Comparison of ENCODE assay signal across 9 cellular contexts in the genomic region with DNA sequence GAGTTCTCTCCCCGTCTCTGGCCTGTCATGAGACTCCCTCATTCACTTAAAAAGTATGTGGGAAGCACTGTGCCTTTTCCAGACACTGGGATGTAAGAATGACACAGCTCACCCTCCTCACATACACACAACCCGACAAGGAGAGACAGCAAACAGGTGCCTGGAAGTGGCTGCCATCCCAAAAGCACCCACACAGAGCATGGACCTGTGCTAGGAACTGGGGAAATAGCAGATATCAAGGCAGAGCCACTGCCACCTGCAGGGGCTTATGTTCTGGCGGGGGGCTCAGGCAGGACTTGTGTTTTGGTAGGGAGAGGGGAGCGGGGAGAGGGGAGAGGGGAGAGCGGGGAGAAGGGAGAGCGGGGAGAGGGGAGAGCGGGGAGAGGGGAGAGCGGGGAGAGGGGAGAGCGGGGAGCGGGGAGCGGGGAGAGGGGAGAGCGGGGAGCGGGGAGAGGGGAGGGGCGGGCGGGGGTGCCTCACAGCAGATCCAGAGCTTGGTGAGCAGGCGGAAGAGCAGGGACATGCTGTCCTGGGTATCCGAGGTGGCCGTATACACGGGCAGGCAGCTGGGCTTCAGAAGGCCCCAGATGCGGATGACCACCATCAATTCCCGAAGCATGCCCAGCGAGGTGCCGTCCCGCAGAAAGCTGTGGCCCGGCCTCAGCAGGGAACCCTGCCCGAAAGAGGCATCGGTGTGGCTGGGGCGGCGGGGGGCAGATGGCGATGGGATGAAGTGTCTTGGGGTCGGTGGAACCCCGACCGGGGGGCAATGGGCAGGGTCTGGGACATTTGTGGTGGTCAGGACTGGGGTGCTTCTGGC. TPM values are rescaled to one million over a fixed set of nuclear protein-coding genes. Genes with fewer than 3 reads are reported as not detected.
DNase-seq lines count a peak whose midpoint lies in the region; ATAC-seq and TF ChIP-seq lines count a peak whose summit lies in the region.
"Had no signal": no experiment of that assay in that cellular context is flagged by ENCODE, and none has a peak within 500 bp of the region (broad histone marks: within the 10 kb centered on the region; RNA-seq: fewer than 3 reads in every experiment).

No MANE protein-coding gene starts in this region.

- H3K18ac ChIP-seq in trophoblast cell (ENCODE audit: low read length) = no peak overlapping the region

- no peak overlapping the region for H4K12ac ChIP-seq in trophoblast cell (ENCODE audit: low read depth, low read length)

- H3K4me3 ChIP-seq in OCI-LY3 (ENCODE audit: low read length) = no peak overlapping the region
- no peak overlapping the region for H3K4me3 ChIP-seq in esophagus (ENCODE audit: low read depth in 1 of 2, low read length in 2 of 2)
- no peak overlapping the region for H3K4me3 ChIP-seq in trophoblast cell (ENCODE audit: low read depth, low read length)

- no peaks in the 10 kb centered on the region for H3K27me3 Mint-ChIP-seq in stimulated activated memory B cell treated with anti-CD40 and anti-IgM and Interleukin-4, amounts not matched to agents 10 μg/mL and 1 μg/mL and 100 μg/mL, for 72 hours

- H3K36me3 ChIP-seq in OCI-LY3 (replicated peaks; ENCODE audit: low read depth, low read length) (peaks cover 34% of the 10 kb centered on the region), esophagus (ENCODE audit: control insufficient read depth in 2 of 2, insufficient read depth in 2 of 2, low read length in 1 of 2) (peaks cover 0 to 41% of the 10 kb centered on the region in 2 donors), trophoblast cell (ENCODE audit: control insufficient read depth in 1 of 2, insufficient read depth in 2 of 2, low read length in 2 of 2) (peaks cover 58 to 59% of the 10 kb centered on the region in 2 experiments)

- no peak overlapping the region for H2AK5ac ChIP-seq in trophoblast cell (ENCODE audit: low read length)

- no peak overlapping the region for H2BK12ac ChIP-seq in trophoblast cell (ENCODE audit: low read length)

- no peak for TF ChIP-seq CTCF in OCI-LY3 (IDR thresholded peaks at IDR 0.05; ENCODE audit: low read depth, low read length)

- H3K27ac Mint-ChIP-seq in stimulated activated memory B cell treated with anti-CD40 and anti-IgM and Interleukin-4, amounts not matched to agents 10 μg/mL and 1 μg/mL and 100 μg/mL, for 72 hours = peak overlapping the region; percentile 83

- H3K79me1 ChIP-seq in trophoblast cell (ENCODE audit: low read length) = peaks cover 5% of the 10 kb centered on the region

- peak overlapping the region; percentile 49; the same call in 1 of the 2 replicates for H3K4me2 ChIP-seq in OCI-LY3 (ENCODE audit: low read length)
- no peak overlapping the region for H3K4me2 ChIP-seq in trophoblast cell (ENCODE audit: low read length)

- H4K20me1 ChIP-seq in OCI-LY3 (ENCODE audit: insufficient read depth, low read length) = peaks cover 6% of the 10 kb centered on the region; the same call in 1 of the 2 replicates

- H3K27me3 ChIP-seq in OCI-LY3 (ENCODE audit: low read depth, low read length) (no peaks in the 10 kb centered on the region), esophagus (ENCODE audit: control insufficient read depth in 1 of 2, insufficient read depth in 2 of 2, low read length in 2 of 2) (no peaks in the 10 kb centered on the region), trophoblast cell (ENCODE audit: insufficient read depth, low read length) (no peaks in the 10 kb centered on the region)

- no peak overlapping the region for H4K8ac ChIP-seq in trophoblast cell (ENCODE audit: low read depth, low read length)

- H3K36me3 Mint-ChIP-seq in stimulated activated memory B cell treated with anti-CD40 and anti-IgM and Interleukin-4, amounts not matched to agents 10 μg/mL and 1 μg/mL and 100 μg/mL, for 72 hours = peaks cover 45% of the 10 kb centered on the region

- H3K9me3 ChIP-seq in OCI-LY3 (ENCODE audit: insufficient read depth, low read length) (no peaks in the 10 kb centered on the region), esophagus (ENCODE audit: control insufficient read depth in 2 of 2, insufficient read depth in 1 of 2, low read depth in 1 of 2, low read length in 1 of 2) (no peaks in the 10 kb centered on the region), trophoblast cell (ENCODE audit: insufficient read depth, low read depth, low read length) (no peaks in the 10 kb centered on the region)

- H3K4me1 ChIP-seq in OCI-LY3 (ENCODE audit: low read length) = peaks cover 8% of the 10 kb centered on the region
- H3K4me1 ChIP-seq in esophagus (ENCODE audit: control insufficient read depth in 2 of 2, insufficient read depth in 2 of 2, low read length in 1 of 2) = peaks cover 3 to 21% of the 10 kb centered on the region in 2 donors
- H3K4me1 ChIP-seq in trophoblast cell (ENCODE audit: control insufficient read depth in 1 of 2, insufficient read depth in 2 of 2, low read length in 2 of 2) = peaks cover 13 to 16% of the 10 kb centered on the region in 2 experiments

- WGBS in esophagus, 2 donors = 69 to 83% methylated on average over 21 to 23 of the region's 33 CpGs
- no CpG with 5 or more reads among the region's 33 CpGs for WGBS in trophoblast cell (ENCODE audit: extremely low coverage, insufficient coverage, insufficient read length)

- H3K27ac ChIP-seq in OCI-LY3 (ENCODE audit: low read length) (peak overlapping the region; percentile 29; the same call in 1 of the 2 replicates), esophagus (ENCODE audit: low read depth in 2 of 2, low read length in 1 of 2) (peak overlapping the region; percentile 38 to 65), trophoblast cell (ENCODE audit: low read depth, low read length) (no peak overlapping the region)

- H2BK5ac ChIP-seq in trophoblast cell (ENCODE audit: low read depth, low read length, poor library complexity) = no peak overlapping the region

- H3K9ac ChIP-seq in OCI-LY3 (ENCODE audit: low read length) = no peak overlapping the region
- no peak overlapping the region for H3K9ac ChIP-seq in trophoblast cell (ENCODE audit: low read length)

- no peaks in the 10 kb centered on the region for H3K79me2 ChIP-seq in OCI-LY3 (ENCODE audit: low read length)
- peaks cover 4% of the 10 kb centered on the region for H3K79me2 ChIP-seq in trophoblast cell (ENCODE audit: control insufficient read depth, insufficient read depth, low read length, poor library complexity)

- peak overlapping the region; percentile 81 for H3K4me3 Mint-ChIP-seq in stimulated activated memory B cell treated with anti-CD40 and anti-IgM and Interleukin-4, amounts not matched to agents 10 μg/mL and 1 μg/mL and 100 μg/mL, for 72 hours

- H2AFZ ChIP-seq in OCI-LY3 (ENCODE audit: low read depth, low read length) (no peak overlapping the region), trophoblast cell (ENCODE audit: insufficient read depth, low read length, poor library complexity) (no peak overlapping the region)

- H3K23ac ChIP-seq in trophoblast cell (ENCODE audit: low read length) = no peak overlapping the region

- H3K9me3 Mint-ChIP-seq in stimulated activated memory B cell treated with anti-CD40 and anti-IgM and Interleukin-4, amounts not matched to agents 10 μg/mL and 1 μg/mL and 100 μg/mL, for 72 hours = no peaks in the 10 kb centered on the region

- no peak overlapping the region for H4K91ac ChIP-seq in trophoblast cell (ENCODE audit: low read depth, low read length)

- peak; percentile 14 for ATAC-seq in stimulated activated memory B cell treated with anti-CD40 and anti-IgM and Interleukin-4, amounts not matched to agents 10 μg/mL and 1 μg/mL and 100 μg/mL, for 72 hours
- no peak for ATAC-seq in GM21825 (IDR thresholded peaks at IDR 0.05; ENCODE audit: unreplicated experiment)

- H3K4ac ChIP-seq in trophoblast cell (ENCODE audit: low read depth, low read length) = no peak overlapping the region

- H3K14ac ChIP-seq in trophoblast cell (ENCODE audit: low read length) = no peak overlapping the region

- DNase-seq in activated T-cell treated with anti-CD3 and anti-CD28 coated beads for 48 hours (ENCODE audit: low read depth) = peak; percentile 15
- no peak for DNase-seq in activated T-cell treated with anti-CD3 and anti-CD28 coated beads for 4 hours
- DNase-seq in amygdala (lab: John Stamatoyannopoulos, UW) = no peak
- no peak for DNase-seq in trophoblast cell

- no peak overlapping the region for H2BK120ac ChIP-seq in trophoblast cell (ENCODE audit: insufficient read depth, low read length, poor library complexity)

- H3K4me1 Mint-ChIP-seq in stimulated activated memory B cell treated with anti-CD40 and anti-IgM and Interleukin-4, amounts not matched to agents 10 μg/mL and 1 μg/mL and 100 μg/mL, for 72 hours = peaks cover 30% of the 10 kb centered on the region

RNA-seq across cellular contexts. Expression of gene CFD, which starts 12.2 kb away (rescaled TPM):
- polyA plus RNA-seq in esophagus = 10 to 100 TPM; 32.6 to 95.2 TPM
- 0.18 and 0.39 TPM in 2 replicates for polyA plus RNA-seq in trophoblast cell (2013)

RNA-seq across cellular contexts. Expression of gene ELANE, which starts 19.6 kb away (rescaled TPM):
- polyA plus RNA-seq in esophagus = under 1 TPM; 0.24 to 0.68 TPM
- not detected in 2 replicates for polyA plus RNA-seq in trophoblast cell (2013)

RNA-seq across cellular contexts. Expression of gene MED16, which starts 21.3 kb away (rescaled TPM):
- polyA plus RNA-seq in esophagus = 10 to 100 TPM; 33.0 to 46.2 TPM
- 24.8 and 25.9 TPM in 2 replicates for polyA plus RNA-seq in trophoblast cell (2013)

RNA-seq across cellular contexts. Expression of gene RNU6-9, which starts 21.6 kb away (rescaled TPM):
- not detected for polyA plus RNA-seq in esophagus
- polyA plus RNA-seq in trophoblast cell (2013) = not detected in 2 replicates
- polyA plus RNA-seq: right cardiac atrium had no signal

RNA-seq across cellular contexts. Expression of gene PRTN3, which starts 30.9 kb away (rescaled TPM):
- not detected for polyA plus RNA-seq in esophagus
- polyA plus RNA-seq in trophoblast cell (2013) = not detected in 2 replicates
- polyA plus RNA-seq: right cardiac atrium had no signal
